Comparison of ENCODE assay signal across 14 cellular contexts in genomic region chr2:106057206-106057605, GRCh38.
DNase-seq lines count a peak whose midpoint lies in the region; ATAC-seq lines count a peak whose summit lies in the region.
"Had no signal": no experiment of that assay in that cellular context is flagged by ENCODE, and none has a peak within 500 bp of the region (broad histone marks: within the 10 kb centered on the region; RNA-seq: fewer than 3 reads in every experiment).

No MANE protein-coding gene starts in this region.

- H3K36me3 Mint-ChIP-seq in activated T-cell treated with anti-CD3 and anti-CD28 coated beads, Interleukin-2, amount 50 U/mL, for 4 hours (ENCODE audit: insufficient read depth): no peaks in the 10 kb centered on the region

- ATAC-seq in activated T-cell treated with anti-CD3 and anti-CD28 coated beads, Interleukin-2, amount 50 U/mL, for 4 hours: peak; percentile 86 to 92
- no peak for ATAC-seq in HG03135 (IDR thresholded peaks at IDR 0.05; ENCODE audit: unreplicated experiment)
- no peak for ATAC-seq in HG03469 (IDR thresholded peaks at IDR 0.05; ENCODE audit: unreplicated experiment)
- ATAC-seq: Right ventricle myocardium inferior had no signal

- peaks cover 79% of the 10 kb centered on the region for H3K4me1 Mint-ChIP-seq in activated T-cell treated with anti-CD3 and anti-CD28 coated beads, Interleukin-2, amount 50 U/mL, for 4 hours (ENCODE audit: low read depth)

- no peaks in the 10 kb centered on the region for H3K27me3 Mint-ChIP-seq in activated T-cell treated with anti-CD3 and anti-CD28 coated beads, Interleukin-2, amount 50 U/mL, for 4 hours (ENCODE audit: low read depth)

- peak overlapping the region; percentile 14 for H3K4me3 Mint-ChIP-seq in activated T-cell treated with anti-CD3 and anti-CD28 coated beads, Interleukin-2, amount 50 U/mL, for 4 hours
- H3K4me3 Mint-ChIP-seq: H9 had no signal

- peak; percentile 13 for DNase-seq in stimulated activated CD4-positive, alpha-beta T cell treated with anti-CD3 and anti-CD28 coated beads, Interleukin-12 subunit alpha, Interleukin-12 subunit beta, amount 100 ng/mL, for 4 hours
- no peak for DNase-seq in stimulated activated CD4-positive, alpha-beta T cell treated with anti-CD3 and anti-CD28 coated beads, Interleukin-2, amount 100 ng/mL, for 48 hours
- DNase-seq in activated T-cell treated with anti-CD3 and anti-CD28 coated beads, Interleukin-2, amount 50 U/mL, for 4 hours: peak; percentile 48
- DNase-seq in kidney glomerular epithelial cell (lab: John Stamatoyannopoulos, UW): peak; percentile 17
- DNase-seq in substantia nigra (lab: John Stamatoyannopoulos, UW): no peak
- DNase-seq in Ammon's horn (ENCODE audit: low spot score): no peak
- DNase-seq: H9, KG1, left cardiac atrium, NCI-H345, uterus had no signal

- H3K9me3 Mint-ChIP-seq in activated T-cell treated with anti-CD3 and anti-CD28 coated beads, Interleukin-2, amount 50 U/mL, for 4 hours: peaks cover 3% of the 10 kb centered on the region
- H3K9me3 Mint-ChIP-seq: H9 had no signal

- no peak overlapping the region for H3K27ac ChIP-seq in substantia nigra (ENCODE audit: low read depth, low read length, poor library complexity, severe bottlenecking)
- H3K27ac ChIP-seq: uterus had no signal

Comparison
In these comparisons a context has a peak if more than half of its experiments do, and no peak if none do; other contexts are left out.
1. DNase-seq: peak in stimulated activated CD4-positive, alpha-beta T cell treated with anti-CD3 and anti-CD28 coated beads, Interleukin-12 subunit alpha, Interleukin-12 subunit beta, amount 100 ng/mL, for 4 hours (single experiment), activated T-cell treated with anti-CD3 and anti-CD28 coated beads, Interleukin-2, amount 50 U/mL, for 4 hours (single experiment) and kidney glomerular epithelial cell (single experiment); none in stimulated activated CD4-positive, alpha-beta T cell treated with anti-CD3 and anti-CD28 coated beads, Interleukin-2, amount 100 ng/mL, for 48 hours (0 of 2), substantia nigra (0 of 49) and Ammon's horn (single experiment).
2. ATAC-seq: peak in activated T-cell treated with anti-CD3 and anti-CD28 coated beads, Interleukin-2, amount 50 U/mL, for 4 hours (2 of 2); none in HG03135 (single experiment) and HG03469 (single experiment).